In the genomic region with DNA sequence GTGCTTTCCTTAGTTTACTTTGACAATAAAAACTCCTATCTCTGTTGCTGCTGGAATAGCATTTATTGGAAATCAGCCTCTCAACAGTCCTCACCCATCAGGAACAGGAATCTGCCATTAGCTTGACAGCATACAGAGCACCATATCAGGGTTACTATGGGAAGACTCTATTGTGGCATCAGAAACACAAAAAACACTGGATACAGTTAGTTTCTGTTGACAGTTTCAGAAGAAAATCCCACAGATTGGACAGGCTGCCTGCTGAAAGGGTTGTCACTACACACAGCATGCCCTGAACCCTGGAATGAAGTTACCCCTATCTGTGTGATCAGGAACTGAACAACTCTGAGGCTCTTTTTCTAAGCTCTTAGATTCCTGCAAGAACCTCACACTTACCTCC, we compare ENCODE assay signal across 9 cellular contexts.
"Had no signal": no experiment of that assay in that cellular context is flagged by ENCODE, and none has a peak within 500 bp of the region (broad histone marks: within the 10 kb centered on the region; RNA-seq: fewer than 3 reads in every experiment).

No MANE protein-coding gene starts in this region.

- H3K4me3 Mint-ChIP-seq: GM23338, H9, HFFc6 had no signal

- DNase-seq: GM23248, GOT3, H7, H9, HCEC 1CT, HFFc6 had no signal

- H3K9ac ChIP-seq: GM23248 had no signal

- H3K27ac Mint-ChIP-seq: GM23338, HFFc6 had no signal

- ATAC-seq: GM23338, HCT116 had no signal

- H3K27ac ChIP-seq: GM23248 had no signal

- H3K36me3 ChIP-seq: HAP-1 had no signal

- H3K9me3 Mint-ChIP-seq: HFFc6 had no signal

- H3K9me3 ChIP-seq: HAP-1 had no signal

- H3K4me1 ChIP-seq: HAP-1 had no signal

- H2AFZ ChIP-seq: GM23248, GM23338 had no signal

- H3K4me3 ChIP-seq: GM23248, GM23338, HAP-1 had no signal

- H3K4me2 ChIP-seq: GM23338 had no signal
